In genomic region chr5:179285776-179286162, GRCh38 we compare ENCODE assay signal across 7 cellular contexts. TPM values are rescaled to one million over a fixed set of nuclear protein-coding genes. Genes with fewer than 3 reads are reported as not detected.
DNase-seq lines count a peak whose midpoint lies in the region; ATAC-seq and TF ChIP-seq lines count a peak whose summit lies in the region.
"Not testable (repeated sequence)": the region's sequence is repeated elsewhere in the genome, so short reads cannot be mapped to it uniquely, and the experiment has no call there.

No MANE protein-coding gene starts in this region.

- not testable (repeated sequence) for H3K9ac ChIP-seq in endodermal cell (ENCODE audit: extremely low read depth, low read length, poor library complexity, severe bottlenecking)

- in situ Hi-C loops in gastrocnemius medialis (cut with MboI; ENCODE audit: low sequenced_read_pairs in 4 of 4) = not testable (repeated sequence)

- not testable (repeated sequence) for H3K36me3 Mint-ChIP-seq in HFFc6 (ENCODE audit: low read depth); endodermal cell (ENCODE audit: low read depth)

- not testable (repeated sequence) for H3K9me3 ChIP-seq in endodermal cell (ENCODE audit: control insufficient read depth, low read length); left ventricle myocardium inferior (replicated peaks); lower lobe of right lung; osteoblast (ENCODE audit: low read depth, low read length); gastrocnemius medialis; thoracic aorta

- H3K27ac Mint-ChIP-seq in HFFc6 (peak overlapping the region; percentile 82; the same call in 1 of the 2 replicates), endodermal cell (peak overlapping the region; percentile 2)

- peak overlapping the region; percentile 41 for H3K4me2 ChIP-seq in osteoblast (ENCODE audit: insufficient read depth, low read length)

- not testable (repeated sequence) for TF ChIP-seq POLR2A in gastrocnemius medialis (IDR thresholded peaks at IDR 0.05)

- H2AFZ ChIP-seq in osteoblast (ENCODE audit: low read length) = not testable (repeated sequence)

- H3K79me2 ChIP-seq in osteoblast (ENCODE audit: insufficient read depth, low read length) = peaks cover 99% of the 10 kb centered on the region

- not testable (repeated sequence) for H3K27me3 ChIP-seq in endodermal cell (ENCODE audit: control insufficient read depth, insufficient read depth, low read length, poor library complexity, severe bottlenecking); left ventricle myocardium inferior (ENCODE audit: low read depth); lower lobe of right lung (ENCODE audit: low read depth); osteoblast (ENCODE audit: insufficient read depth, low read length); gastrocnemius medialis; thoracic aorta (replicated peaks; ENCODE audit: insufficient read depth)

- TF ChIP-seq CTCF in HFFc6 (IDR thresholded peaks at IDR 0.05); endodermal cell (conservative IDR thresholded peaks at IDR 0.05); left ventricle myocardium inferior (IDR thresholded peaks at IDR 0.05; ENCODE audit: borderline replicate concordance); lower lobe of right lung (IDR thresholded peaks at IDR 0.05); osteoblast (IDR thresholded peaks at IDR 0.05; ENCODE audit: extremely low read depth, low read depth, low read length); gastrocnemius medialis (IDR thresholded peaks at IDR 0.05 in 4 of 5, conservative IDR thresholded peaks at IDR 0.05 in 1 of 5); thoracic aorta (IDR thresholded peaks at IDR 0.05): not testable (repeated sequence)

- not testable (repeated sequence) for H3K27me3 Mint-ChIP-seq in HFFc6 (ENCODE audit: insufficient read depth); endodermal cell (ENCODE audit: insufficient read depth)

- not testable (repeated sequence) for H4K20me1 ChIP-seq in osteoblast (ENCODE audit: insufficient read depth, low read length)

- H3K4me1 ChIP-seq in endodermal cell (ENCODE audit: control insufficient read depth, insufficient read depth, low read length); lower lobe of right lung: not testable (repeated sequence)
- H3K4me1 ChIP-seq in left ventricle myocardium inferior (peaks cover 22% of the 10 kb centered on the region), osteoblast (ENCODE audit: insufficient read depth, low read length) (peaks cover 25% of the 10 kb centered on the region), gastrocnemius medialis (peaks cover 30 to 35% of the 10 kb centered on the region in 2 donors), thoracic aorta (ENCODE audit: control insufficient read depth in 1 of 2, low read depth in 2 of 2) (peaks cover 10 to 46% of the 10 kb centered on the region in 2 donors)

- DNase-seq in HFFc6; endodermal cell; left ventricle myocardium inferior; osteoblast (ENCODE audit: insufficient read length, low spot score, missing footprints); gastrocnemius medialis; thoracic aorta (ENCODE audit: low spot score): not testable (repeated sequence)
- DNase-seq in lower lobe of right lung = peak; percentile 37

- peaks cover 29% of the 10 kb centered on the region for H3K4me1 Mint-ChIP-seq in HFFc6 (ENCODE audit: low read depth)
- not testable (repeated sequence) for H3K4me1 Mint-ChIP-seq in endodermal cell

- intact Hi-C loops in left ventricle myocardium inferior (cut with micrococcal nuclease); lower lobe of right lung (cut with DNase I): not testable (repeated sequence)
- intact Hi-C loops in gastrocnemius medialis (cut with DNase I; ENCODE audit: low total_unique reads) = loop anchor here (10.0 kb wide), 1 partner anchor 339 kb away; the partner anchor contains the start of gene HNRNPH1

- ATAC-seq in lower lobe of right lung; gastrocnemius medialis; thoracic aorta (ENCODE audit: insufficient number of reproducible peaks, low FRiP score, low read depth): not testable (repeated sequence)

- not testable (repeated sequence) for H3K36me3 ChIP-seq in endodermal cell (ENCODE audit: control insufficient read depth, insufficient read depth, low read length); left ventricle myocardium inferior; lower lobe of right lung; osteoblast (ENCODE audit: insufficient read depth, low read length); gastrocnemius medialis; thoracic aorta

- 92 to 98% methylated on average over 8 to 11 of the region's 11 CpGs for WGBS in endodermal cell (ENCODE audit: insufficient coverage in 1 of 2, insufficient read length in 1 of 2), 2 experiments

- H3K27ac ChIP-seq in endodermal cell (ENCODE audit: low read depth, low read length) (peak overlapping the region; percentile 38), left ventricle myocardium inferior (replicated peaks) (peak overlapping the region; percentile 58), osteoblast (ENCODE audit: low read depth, low read length) (peak overlapping the region; percentile 73), gastrocnemius medialis (peak overlapping the region; percentile 58 to 82 (median 74)), thoracic aorta (peak overlapping the region in 1 of 2 donors; percentile 47)
- not testable (repeated sequence) for H3K27ac ChIP-seq in lower lobe of right lung

- H3K4me3 Mint-ChIP-seq in HFFc6 = peak overlapping the region; percentile 79
- H3K4me3 Mint-ChIP-seq in endodermal cell = not testable (repeated sequence)

- H3K4me3 ChIP-seq in endodermal cell (ENCODE audit: low read length); left ventricle myocardium inferior; lower lobe of right lung; osteoblast (ENCODE audit: insufficient read depth, low read length); gastrocnemius medialis: not testable (repeated sequence)
- H3K4me3 ChIP-seq in thoracic aorta = peak overlapping the region; percentile 39

- not testable (repeated sequence) for H3K9me3 Mint-ChIP-seq in HFFc6, endodermal cell

RNA-seq across cellular contexts. Expression of gene ADAMTS2, which starts 59.5 kb away (rescaled TPM):
- total RNA-seq in HFFc6 (2021; fragmentation: NEBNext Ultra II Directional; extraction: Animal tissue kit (Norgen Biotek cat#: 25700)) = 10 to 100 TPM; 31.5 to 38.4 (median 34.1) TPM
- 1 to 10 TPM; 1.2 to 2.6 TPM for total RNA-seq in endodermal cell
- polyA plus RNA-seq in endodermal cell (2013, experiment 1 of 2) = 15.5 TPM
- 13.7 TPM for polyA plus RNA-seq in endodermal cell (2013, experiment 2 of 2)
- 4.6 TPM for total RNA-seq in left ventricle myocardium inferior
- 13.0 TPM for total RNA-seq in lower lobe of right lung
- total RNA-seq in osteoblast = 144 and 203 TPM in 2 replicates
- 1 to 10 TPM in 3 of 4 donors, under 1 TPM in 1; 0.78 to 3.8 (median 2.0) TPM for total RNA-seq in gastrocnemius medialis
- 10 to 100 TPM; 34.4 to 60.7 TPM for total RNA-seq in thoracic aorta
